20 cellular contexts compared by ENCODE assay signal in genomic region chr15:28875461-28875965, GRCh38. TPM values are rescaled to one million over a fixed set of nuclear protein-coding genes. Genes with fewer than 3 reads are reported as not detected.
"Had no signal": no experiment of that assay in that cellular context is flagged by ENCODE, and none has a peak within 500 bp of the region (broad histone marks: within the 10 kb centered on the region; RNA-seq: fewer than 3 reads in every experiment).

No MANE protein-coding gene starts in this region.

- H3K9me3 ChIP-seq: adrenal gland, right atrium auricular region, vagina had no signal

- H3K4me3 ChIP-seq: adrenal gland, cardiac muscle cell, esophagus muscularis mucosa, right atrium auricular region, skin epidermis, tibial artery, vagina had no signal

- ATAC-seq: stimulated activated naive B cell treated with anti-CD40 and anti-IgM and Interleukin-4, amounts not matched to agents 10 μg/mL and 1 μg/mL and 100 μg/mL, for 72 hours had no signal

- H3K27ac Mint-ChIP-seq: mesothelial cell of epicardium; progenitor cell of endocrine pancreas; stimulated activated naive B cell treated with anti-CD40 and anti-IgM and Interleukin-4, amounts not matched to agents 10 μg/mL and 1 μg/mL and 100 μg/mL, for 72 hours had no signal

- H3K4me3 Mint-ChIP-seq: immature natural killer cell; mesothelial cell of epicardium; stimulated activated naive B cell treated with anti-CD40 and anti-IgM and Interleukin-4, amounts not matched to agents 10 μg/mL and 1 μg/mL and 100 μg/mL, for 72 hours had no signal

- H3K4me1 Mint-ChIP-seq: mesothelial cell of epicardium; stimulated activated naive B cell treated with anti-CD40 and anti-IgM and Interleukin-4, amounts not matched to agents 10 μg/mL and 1 μg/mL and 100 μg/mL, for 72 hours had no signal

- DNase-seq: activated CD4-positive, alpha-beta T cell treated with anti-CD3 and anti-CD28 coated beads, Interleukin-2, amount 50 U/mL, for 1 hour; activated CD8-positive, alpha-beta memory T cell treated with anti-CD3 and anti-CD28 coated beads for 24 hours; adrenal gland; immature natural killer cell; stimulated activated CD4-positive, alpha-beta T cell treated with anti-CD3 and anti-CD28 coated beads, Interleukin-15, amount 100 ng/mL, for 24 hours; stimulated activated CD4-positive, alpha-beta T cell treated with anti-CD3 and anti-CD28 coated beads, Interleukin-4, amount 100 ng/mL, for 1 hour; stimulated activated naive B cell treated with anti-CD40 and anti-IgM and Interleukin-4, amounts not matched to agents 10 μg/mL and 1 μg/mL and 100 μg/mL, for 72 hours; SW 1271; tibial artery had no signal

- H3K36me3 ChIP-seq: adrenal gland, cardiac muscle cell, esophagus muscularis mucosa, right atrium auricular region, tibial artery, vagina had no signal

- H3K27me3 Mint-ChIP-seq: stimulated activated naive B cell treated with anti-CD40 and anti-IgM and Interleukin-4, amounts not matched to agents 10 μg/mL and 1 μg/mL and 100 μg/mL, for 72 hours had no signal

- H3K27me3 ChIP-seq: adrenal gland, cardiac muscle cell, dorsolateral prefrontal cortex, right atrium auricular region, tibial artery, vagina had no signal

- H3K27ac ChIP-seq: adrenal gland, cardiac muscle cell, esophagus muscularis mucosa, right atrium auricular region, skin epidermis, tibial artery, vagina had no signal

- H3K36me3 Mint-ChIP-seq: immature natural killer cell; mesothelial cell of epicardium; stimulated activated naive B cell treated with anti-CD40 and anti-IgM and Interleukin-4, amounts not matched to agents 10 μg/mL and 1 μg/mL and 100 μg/mL, for 72 hours had no signal

- H3K4me1 ChIP-seq: adrenal gland, esophagus muscularis mucosa, right atrium auricular region, tibial artery, vagina had no signal

- H3K9me3 Mint-ChIP-seq: immature natural killer cell; stimulated activated naive B cell treated with anti-CD40 and anti-IgM and Interleukin-4, amounts not matched to agents 10 μg/mL and 1 μg/mL and 100 μg/mL, for 72 hours had no signal

RNA-seq across cellular contexts. Expression of gene GOLGA6L7, which starts 27.1 kb away (rescaled TPM):
- total RNA-seq: adrenal gland, cardiac muscle cell, esophagus muscularis mucosa, glomerular endothelial cell, lower leg skin, mesothelial cell of epicardium, progenitor cell of endocrine pancreas, right atrium auricular region, subcutaneous adipose tissue, vagina had no signal
- polyA plus RNA-seq: adrenal gland, immature natural killer cell had no signal
